ENCODE assay signal across 18 cellular contexts in the genomic region with DNA sequence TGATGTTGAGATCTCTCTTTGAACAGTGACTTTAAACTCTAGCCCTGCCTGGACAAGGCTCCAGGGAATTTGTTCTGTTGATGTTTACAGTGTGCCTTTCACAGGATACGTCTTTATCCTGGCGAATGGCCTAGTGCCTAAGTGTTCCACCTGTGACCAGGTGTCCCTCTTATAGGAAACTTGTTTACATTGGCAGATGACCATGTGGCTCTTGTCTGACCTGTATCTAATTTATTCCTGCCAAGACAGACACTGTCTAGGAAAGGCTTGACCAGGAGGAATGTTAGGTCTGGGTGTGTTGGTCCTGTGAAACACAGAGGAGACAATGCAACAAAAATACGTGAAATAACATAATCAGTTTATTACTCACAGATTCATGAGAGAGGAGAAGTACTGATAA.
DNase-seq lines count a peak whose midpoint lies in the region; ATAC-seq and FAIRE-seq lines count a peak whose summit lies in the region.
"Had no signal": no experiment of that assay in that cellular context is flagged by ENCODE, and none has a peak within 500 bp of the region (broad histone marks: within the 10 kb centered on the region; RNA-seq: fewer than 3 reads in every experiment).

No MANE protein-coding gene starts in this region.

- no peak for ATAC-seq in GM21529 (IDR thresholded peaks at IDR 0.05; ENCODE audit: unreplicated experiment)
- ATAC-seq: GM12878 had no signal

- DNase-seq in NCI-H1105 treated with DMSO at 0.1 percent for 48 hours (lab: John Stamatoyannopoulos, UW) (peak; percentile 27), NCI-H1105 (lab: John Stamatoyannopoulos, UW) (no peak), NCI-H2029 treated with DMSO at 0.1 percent for 48 hours (lab: John Stamatoyannopoulos, UW) (peak; percentile 77), amniotic epithelial cell (ENCODE audit: low read depth) (peak; percentile 21), RCC 7860 (ENCODE audit: low spot score) (no peak), HUDEP-2 (lab: John Stamatoyannopoulos, UW; ENCODE audit: unreplicated experiment in 76 of 76) (no peak)
- DNase-seq in activated naive CD4-positive, alpha-beta T cell treated with anti-CD3 and anti-CD28 coated beads, Interleukin-2, amount 50 U/mL, for 16 hours = no peak
- DNase-seq: 8988T, C1 segment of cervical spinal cord, MM.1S, NCI-H1417 treated with DMSO at 0.1 percent for 48 hours, NCI-H2107, NCI-H345, NCI-H82, SJCRH30 had no signal

- FAIRE-seq in RCC 7860 (lab: Jason Lieb, UNC) = no peak
- FAIRE-seq: GM12878, GM18507 had no signal

Comparison
In these comparisons a context has a peak if more than half of its experiments do, and no peak if none do; other contexts are left out.
1. DNase-seq: peak in NCI-H1105 treated with DMSO at 0.1 percent for 48 hours (single experiment), NCI-H2029 treated with DMSO at 0.1 percent for 48 hours (single experiment) and amniotic epithelial cell (single experiment); none in NCI-H1105 (single experiment), RCC 7860 (single experiment), activated naive CD4-positive, alpha-beta T cell treated with anti-CD3 and anti-CD28 coated beads, Interleukin-2, amount 50 U/mL, for 16 hours (single experiment) and HUDEP-2 (0 of 76).